17 cellular contexts compared by ENCODE assay signal in genomic region chr1:158933621-158934020, GRCh38. TPM values are rescaled to one million over a fixed set of nuclear protein-coding genes. Genes with fewer than 3 reads are reported as not detected.
DNase-seq lines count a peak whose midpoint lies in the region; ATAC-seq and TF ChIP-seq lines count a peak whose summit lies in the region.
"Had no signal": no experiment of that assay in that cellular context is flagged by ENCODE, and none has a peak within 500 bp of the region (broad histone marks: within the 10 kb centered on the region; RNA-seq: fewer than 3 reads in every experiment).

No MANE protein-coding gene starts in this region.

- 6 to 34% methylated on average over 1 of the region's 1 CpG for WGBS in esophagus squamous epithelium, 2 donors

- H3K9me3 ChIP-seq in esophagus squamous epithelium = no peaks in the 10 kb centered on the region

- TF ChIP-seq CTCF in esophagus squamous epithelium (IDR thresholded peaks at IDR 0.05) = no peak

- peaks cover 3% of the 10 kb centered on the region for H3K27me3 Mint-ChIP-seq in activated naive CD4-positive, alpha-beta T cell treated with anti-CD3 and anti-CD28 coated beads for 36 hours (ENCODE audit: low read depth)
- H3K27me3 Mint-ChIP-seq in IgD-negative memory B cell = no peaks in the 10 kb centered on the region
- peaks cover 11% of the 10 kb centered on the region for H3K27me3 Mint-ChIP-seq in stimulated activated naive CD8-positive, alpha-beta T cell treated with anti-CD3 and anti-CD28 coated beads, Interleukin-15, amount 100 ng/mL, for 72 hours

- H3K36me3 ChIP-seq in esophagus squamous epithelium = no peaks in the 10 kb centered on the region
- H3K36me3 ChIP-seq: cardiac muscle cell had no signal

- H3K9me3 Mint-ChIP-seq in activated naive CD4-positive, alpha-beta T cell treated with anti-CD3 and anti-CD28 coated beads for 36 hours = no peaks in the 10 kb centered on the region
- H3K9me3 Mint-ChIP-seq in IgD-negative memory B cell = peaks cover 0 to 7% (median 4%) of the 10 kb centered on the region in 3 donors
- peaks cover 0 to 6% of the 10 kb centered on the region in 2 donors for H3K9me3 Mint-ChIP-seq in activated naive CD4-positive, alpha-beta T cell treated with anti-CD3 and anti-CD28 coated beads, Interleukin-2, amount 50 U/mL, for 72 hours
- H3K9me3 Mint-ChIP-seq in stimulated activated naive CD8-positive, alpha-beta T cell treated with anti-CD3 and anti-CD28 coated beads, Interleukin-15, amount 100 ng/mL, for 72 hours = no peaks in the 10 kb centered on the region

- peak overlapping the region; percentile 55 for H3K4me3 Mint-ChIP-seq in activated naive CD4-positive, alpha-beta T cell treated with anti-CD3 and anti-CD28 coated beads for 36 hours
- H3K4me3 Mint-ChIP-seq in IgD-negative memory B cell = peak overlapping the region; percentile 75 to 88 (median 81)
- peak overlapping the region; percentile 47 to 67 for H3K4me3 Mint-ChIP-seq in stimulated activated naive CD8-positive, alpha-beta T cell treated with anti-CD3 and anti-CD28 coated beads, Interleukin-15, amount 100 ng/mL, for 72 hours

- H3K4me1 ChIP-seq in esophagus squamous epithelium = no peaks in the 10 kb centered on the region

- peak; percentile 58 to 80 for ATAC-seq in activated naive CD4-positive, alpha-beta T cell treated with anti-CD3 and anti-CD28 coated beads, Interleukin-2, amount 50 U/mL, for 72 hours
- ATAC-seq in stimulated activated naive CD8-positive, alpha-beta T cell treated with anti-CD3 and anti-CD28 coated beads, Interleukin-15, amount 100 ng/mL, for 72 hours = no peak

- CTCF ChIA-PET in activated naive CD4-positive, alpha-beta T cell treated with anti-CD3 and anti-CD28 coated beads for 36 hours (lab: Charles Lee) = no interaction called here

- H3K27ac ChIP-seq in esophagus squamous epithelium = no peak overlapping the region
- H3K27ac ChIP-seq: cardiac muscle cell, RWPE1 had no signal

- no peak for TF ChIP-seq POLR2A in esophagus squamous epithelium (IDR thresholded peaks at IDR 0.05)

- no peaks in the 10 kb centered on the region for H3K36me3 Mint-ChIP-seq in activated naive CD4-positive, alpha-beta T cell treated with anti-CD3 and anti-CD28 coated beads for 36 hours (ENCODE audit: low read depth)
- H3K36me3 Mint-ChIP-seq in IgD-negative memory B cell = no peaks in the 10 kb centered on the region
- H3K36me3 Mint-ChIP-seq in activated naive CD4-positive, alpha-beta T cell treated with anti-CD3 and anti-CD28 coated beads, Interleukin-2, amount 50 U/mL, for 72 hours = peaks cover 6 to 10% of the 10 kb centered on the region in 2 donors

- no peak for DNase-seq in activated naive CD4-positive, alpha-beta T cell treated with anti-CD3 and anti-CD28 coated beads for 36 hours
- DNase-seq in activated naive CD4-positive, alpha-beta T cell (lab: John Stamatoyannopoulos, UW) = no peak
- no peak for DNase-seq in activated naive CD4-positive, alpha-beta T cell treated with anti-CD3 and anti-CD28 coated beads, Interleukin-2, amount 50 U/mL, for 72 hours (ENCODE audit: low spot score in 2 of 2)
- DNase-seq in stimulated activated naive CD8-positive, alpha-beta T cell treated with anti-CD3 and anti-CD28 coated beads, Interleukin-15, amount 100 ng/mL, for 72 hours = no peak
- no peak for DNase-seq in esophagus squamous epithelium (lab: John Stamatoyannopoulos, UW)
- no peak for DNase-seq in NCI-H1048 (lab: John Stamatoyannopoulos, UW)
- no peak for DNase-seq in HK-2 (ENCODE audit: unreplicated experiment)
- DNase-seq: H7; NCI-H1105 treated with DMSO at 0.1 percent for 48 hours; NCI-H446; stimulated activated CD4-positive, alpha-beta T cell treated with anti-CD3 and anti-CD28 coated beads, Interleukin-1b, Interleukin-23, amount 100 ng/mL, for 48 hours; T-helper 9 cell had no signal

- peaks cover 40% of the 10 kb centered on the region for H3K4me1 Mint-ChIP-seq in activated naive CD4-positive, alpha-beta T cell treated with anti-CD3 and anti-CD28 coated beads for 36 hours (ENCODE audit: low read depth)
- H3K4me1 Mint-ChIP-seq in IgD-negative memory B cell = peaks cover 8 to 21% (median 20%) of the 10 kb centered on the region in 3 donors
- peaks cover 11% of the 10 kb centered on the region for H3K4me1 Mint-ChIP-seq in stimulated activated naive CD8-positive, alpha-beta T cell treated with anti-CD3 and anti-CD28 coated beads, Interleukin-15, amount 100 ng/mL, for 72 hours

- intact Hi-C loops in activated naive CD4-positive, alpha-beta T cell treated with anti-CD3 and anti-CD28 coated beads for 36 hours (cut with micrococcal nuclease) = loop anchor here (1.0 to 5.0 kb wide), 4 partner anchors 27 to 781 kb away; partner anchors contain the start of gene AIM2
- intact Hi-C loops in esophagus squamous epithelium (cut with DNase I) = no loop called here

- no peak overlapping the region for H3K4me3 ChIP-seq in esophagus squamous epithelium
- H3K4me3 ChIP-seq: cardiac muscle cell had no signal

- peak overlapping the region; percentile 74 for H3K27ac Mint-ChIP-seq in activated naive CD4-positive, alpha-beta T cell treated with anti-CD3 and anti-CD28 coated beads for 36 hours
- H3K27ac Mint-ChIP-seq in IgD-negative memory B cell = peak overlapping the region in 1 of 3 donors; percentile 22
- H3K27ac Mint-ChIP-seq in activated naive CD4-positive, alpha-beta T cell treated with anti-CD3 and anti-CD28 coated beads, Interleukin-2, amount 50 U/mL, for 72 hours = peak overlapping the region in 1 of 2 donors; percentile 86
- peak overlapping the region in 1 of 2 donors; percentile 70 for H3K27ac Mint-ChIP-seq in stimulated activated naive CD8-positive, alpha-beta T cell treated with anti-CD3 and anti-CD28 coated beads, Interleukin-15, amount 100 ng/mL, for 72 hours

- no peaks in the 10 kb centered on the region for H3K27me3 ChIP-seq in esophagus squamous epithelium
- H3K27me3 ChIP-seq: cardiac muscle cell had no signal

RNA-seq across cellular contexts. Expression of gene PYHIN1, which starts 2.3 kb away (rescaled TPM):
- total RNA-seq in activated naive CD4-positive, alpha-beta T cell treated with anti-CD3 and anti-CD28 coated beads for 36 hours = 1 to 10 TPM; 4.1 to 4.4 TPM
- 37.8 TPM for polyA plus RNA-seq in IgD-negative memory B cell
- 1 to 10 TPM; 5.7 to 6.7 TPM for total RNA-seq in activated naive CD4-positive, alpha-beta T cell treated with anti-CD3 and anti-CD28 coated beads, Interleukin-2, amount 50 U/mL, for 72 hours
- 1 to 10 TPM in 2 of 4 donors, under 1 TPM in 1, not detected in 1; 0.61 to 2.3 (median 1.7) TPM for total RNA-seq in esophagus squamous epithelium
- total RNA-seq: cardiac muscle cell, H7, kidney epithelial cell had no signal
- polyA plus RNA-seq: AG04450, cardiac muscle cell had no signal
